In the genomic region with DNA sequence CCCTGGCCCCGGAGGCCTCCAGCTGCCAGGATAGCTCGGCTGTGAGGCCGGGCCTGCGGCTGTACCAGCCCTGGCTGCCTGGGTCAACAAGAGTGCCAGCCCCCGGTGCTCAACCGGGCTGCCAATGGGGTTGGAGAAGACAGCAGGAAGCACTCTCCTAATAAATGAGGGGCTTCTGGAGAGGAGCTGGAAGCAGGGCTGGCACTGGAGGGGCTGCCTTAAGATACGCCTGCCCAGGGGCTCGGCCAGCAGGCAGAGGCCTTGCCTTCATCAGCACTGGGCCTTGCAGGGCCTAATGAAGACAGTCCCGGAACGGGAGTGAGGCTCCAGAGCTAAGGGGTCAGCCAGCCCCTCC, we compare ENCODE assay signal across 8 cellular contexts.
DNase-seq lines count a peak whose midpoint lies in the region; ATAC-seq and TF ChIP-seq lines count a peak whose summit lies in the region.

No MANE protein-coding gene starts in this region.

- H3K9ac ChIP-seq in liver (ENCODE audit: low read depth in 1 of 2, low read length in 2 of 2): peak overlapping the region in 1 of 2 donors; percentile 72

- no peaks in the 10 kb centered on the region for H3K36me3 ChIP-seq in GM23338 (ENCODE audit: insufficient read depth)
- no peaks in the 10 kb centered on the region for H3K36me3 ChIP-seq in liver (ENCODE audit: control insufficient read depth in 4 of 4, insufficient read depth in 3 of 4, low read depth in 1 of 4, low read length in 3 of 4)
- no peaks in the 10 kb centered on the region for H3K36me3 ChIP-seq in spleen
- H3K36me3 ChIP-seq in BE2C: no peaks in the 10 kb centered on the region

- H3K27me3 Mint-ChIP-seq in GM23338 (ENCODE audit: insufficient read depth, low read depth, poor library complexity): peaks cover 6% of the 10 kb centered on the region

- 0 out of 2 replicates have a peak overlapping the region, but pooled peaks have one; percentile 83 for H2AFZ ChIP-seq in GM23338

- no peak overlapping the region for H3K4me2 ChIP-seq in GM23338

- peaks cover 12% of the 10 kb centered on the region for H3K4me1 ChIP-seq in GM23338 (ENCODE audit: insufficient read depth)
- H3K4me1 ChIP-seq in liver (ENCODE audit: control insufficient read depth in 4 of 4, insufficient read depth in 4 of 4, low read length in 3 of 4): peaks cover 1 to 16% (median 6%) of the 10 kb centered on the region in 4 donors
- peaks cover 0 to 18% (median 12%) of the 10 kb centered on the region in 6 donors for H3K4me1 ChIP-seq in spleen
- H3K4me1 ChIP-seq in BE2C: no peaks in the 10 kb centered on the region

- no peaks in the 10 kb centered on the region for H3K9me3 Mint-ChIP-seq in GM23338

- no peaks in the 10 kb centered on the region for H4K20me1 ChIP-seq in GM23338 (replicated peaks; ENCODE audit: insufficient read depth)

- H3K4me1 Mint-ChIP-seq in GM23338: peaks cover 11% of the 10 kb centered on the region

- 30% methylated on average over 10 of the region's 10 CpGs for WGBS in liver
- WGBS in spleen, 5 donors: 23 to 37% (median 27%) methylated on average over 4 to 10 of the region's 10 CpGs

- H3F3A ChIP-seq in GM23338 (replicated peaks; ENCODE audit: low read depth): no peaks in the 10 kb centered on the region; the same call in 1 of the 2 replicates

- POLR2A ChIA-PET in RWPE1 (lab: Yijun Ruan, JAX; ENCODE audit: low non-redundant PET): no interaction called here

- no peaks in the 10 kb centered on the region for H3K36me3 Mint-ChIP-seq in GM23338 (ENCODE audit: low read depth)

- ATAC-seq in GM23338 (no peak), HG03378 (IDR thresholded peaks at IDR 0.05; ENCODE audit: unreplicated experiment) (no peak), GM19397 (IDR thresholded peaks at IDR 0.05; ENCODE audit: unreplicated experiment) (no peak)

- no peak for TF ChIP-seq RAD21 in liver (IDR thresholded peaks at IDR 0.05)

- CTCF ChIA-PET in RWPE1 (lab: Yijun Ruan, JAX): interaction anchor here (0.5 to 1.5 kb wide), 9 partner anchors 24 to 275 kb away, joined by 3 to 8 read pairs (median 3); no protein-coding TSS in a partner anchor

- intact Hi-C loops in spleen (cut with DNase I; ENCODE audit: low total_unique reads): no loop called here

- DNase-seq in GM23338 (ENCODE audit: low spot score): no peak
- no peak for DNase-seq in RWPE1 (ENCODE audit: low spot score)
- DNase-seq in spleen: no peak
- DNase-seq in BE2C: no peak
- DNase-seq in activated CD4-positive, alpha-beta T cell treated with anti-CD3 and anti-CD28 coated beads, Interleukin-2, amount 50 U/mL, for 1 hour: no peak

- no peak for TF ChIP-seq POLR2A in spleen (IDR thresholded peaks at IDR 0.05)

- H3K27me3 ChIP-seq in GM23338 (ENCODE audit: insufficient read depth) (peaks cover 4% of the 10 kb centered on the region; the same call in 1 of the 2 replicates), liver (ENCODE audit: control insufficient read depth in 4 of 4, insufficient read depth in 4 of 4, low read length in 3 of 4) (no peaks in the 10 kb centered on the region), spleen (replicated peaks in 1 of 7) (peaks cover 0 to 68% (median 8%) of the 10 kb centered on the region in 7 donors), BE2C (no peaks in the 10 kb centered on the region)

- H3K27ac ChIP-seq in GM23338 (ENCODE audit: low read depth) (no peak overlapping the region), RWPE1 (no peak overlapping the region), liver (ENCODE audit: low read depth in 1 of 2, low read length in 2 of 2) (peak overlapping the region; percentile 74 to 77), spleen (no peak overlapping the region)

- H3K79me2 ChIP-seq in GM23338 (replicated peaks; ENCODE audit: insufficient read depth): no peaks in the 10 kb centered on the region

- H3K27ac Mint-ChIP-seq in GM23338: no peak overlapping the region

- H3K9me3 ChIP-seq in liver (ENCODE audit: control insufficient read depth in 4 of 4, low read length in 3 of 4) (no peaks in the 10 kb centered on the region), spleen (no peaks in the 10 kb centered on the region), BE2C (no peaks in the 10 kb centered on the region)

- no peak overlapping the region for H3K4me3 Mint-ChIP-seq in GM23338

- TF ChIP-seq CTCF in GM23338 (conservative IDR thresholded peaks at IDR 0.05; ENCODE audit: low read depth in 2 of 2) (no peak), RWPE1 (conservative IDR thresholded peaks at IDR 0.05; ENCODE audit: low read depth) (peak; percentile 63), liver (IDR thresholded peaks at IDR 0.05; ENCODE audit: low read depth, low read length, missing input control) (no peak), spleen (IDR thresholded peaks at IDR 0.05 in 8 of 11, conservative IDR thresholded peaks at IDR 0.05 in 3 of 11) (peak in 4 of 11 experiments; percentile 32 to 49 (median 36)), BE2C (IDR thresholded peaks at IDR 0.05; ENCODE audit: low read depth, low read length) (no peak)

- H3K9me2 ChIP-seq in GM23338 (ENCODE audit: insufficient read depth): no peaks in the 10 kb centered on the region; the same call in 1 of the 2 replicates

- H3K4me3 ChIP-seq in GM23338 (no peak overlapping the region), liver (ENCODE audit: low read depth in 1 of 3, low read length in 3 of 3) (peak overlapping the region; percentile 14 to 57 (median 55)), spleen (peak overlapping the region in 6 of 8 donors; percentile 31 to 68 (median 38)), BE2C (ENCODE audit: low read depth, low read length) (no peak overlapping the region)

TF ChIP-seq in GM23338, 12 proteins besides CTCF, POLR2A, EP300 and RAD21 (continues in another document):
- TF ChIP-seq POLR2AphosphoS5 (IDR thresholded peaks at IDR 0.05; ENCODE audit: low read depth) (no peak), ZNF114 (CRISPR knock-in tag; IDR thresholded peaks at IDR 0.05) (no peak), EZH2 (IDR thresholded peaks at IDR 0.05; ENCODE audit: low read depth, unreplicated experiment) (no peak), EZH2phosphoT487 (IDR thresholded peaks at IDR 0.05; ENCODE audit: unreplicated experiment) (no peak), CREB1 (CRISPR knock-in tag; IDR thresholded peaks at IDR 0.05; ENCODE audit: low read depth) (no peak), STAT1 (IDR thresholded peaks at IDR 0.05; ENCODE audit: unreplicated experiment) (no peak)
- TF ChIP-seq, protein P1, sequence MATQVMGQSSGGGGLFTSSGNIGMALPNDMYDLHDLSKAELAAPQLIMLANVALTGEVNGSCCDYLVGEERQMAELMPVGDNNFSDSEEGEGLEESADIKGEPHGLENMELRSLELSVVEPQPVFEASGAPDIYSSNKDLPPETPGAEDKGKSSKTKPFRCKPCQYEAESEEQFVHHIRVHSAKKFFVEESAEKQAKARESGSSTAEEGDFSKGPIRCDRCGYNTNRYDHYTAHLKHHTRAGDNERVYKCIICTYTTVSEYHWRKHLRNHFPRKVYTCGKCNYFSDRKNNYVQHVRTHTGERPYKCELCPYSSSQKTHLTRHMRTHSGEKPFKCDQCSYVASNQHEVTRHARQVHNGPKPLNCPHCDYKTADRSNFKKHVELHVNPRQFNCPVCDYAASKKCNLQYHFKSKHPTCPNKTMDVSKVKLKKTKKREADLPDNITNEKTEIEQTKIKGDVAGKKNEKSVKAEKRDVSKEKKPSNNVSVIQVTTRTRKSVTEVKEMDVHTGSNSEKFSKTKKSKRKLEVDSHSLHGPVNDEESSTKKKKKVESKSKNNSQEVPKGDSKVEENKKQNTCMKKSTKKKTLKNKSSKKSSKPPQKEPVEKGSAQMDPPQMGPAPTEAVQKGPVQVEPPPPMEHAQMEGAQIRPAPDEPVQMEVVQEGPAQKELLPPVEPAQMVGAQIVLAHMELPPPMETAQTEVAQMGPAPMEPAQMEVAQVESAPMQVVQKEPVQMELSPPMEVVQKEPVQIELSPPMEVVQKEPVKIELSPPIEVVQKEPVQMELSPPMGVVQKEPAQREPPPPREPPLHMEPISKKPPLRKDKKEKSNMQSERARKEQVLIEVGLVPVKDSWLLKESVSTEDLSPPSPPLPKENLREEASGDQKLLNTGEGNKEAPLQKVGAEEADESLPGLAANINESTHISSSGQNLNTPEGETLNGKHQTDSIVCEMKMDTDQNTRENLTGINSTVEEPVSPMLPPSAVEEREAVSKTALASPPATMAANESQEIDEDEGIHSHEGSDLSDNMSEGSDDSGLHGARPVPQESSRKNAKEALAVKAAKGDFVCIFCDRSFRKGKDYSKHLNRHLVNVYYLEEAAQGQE (IDR thresholded peaks at IDR 0.05; ENCODE audit: unreplicated experiment): no peak

TF ChIP-seq in liver, 16 proteins besides CTCF, POLR2A, EP300 and RAD21:
- no peak for TF ChIP-seq GABPA (IDR thresholded peaks at IDR 0.05 in 1 of 2, conservative IDR thresholded peaks at IDR 0.05 in 1 of 2)
- TF ChIP-seq, protein P2, sequence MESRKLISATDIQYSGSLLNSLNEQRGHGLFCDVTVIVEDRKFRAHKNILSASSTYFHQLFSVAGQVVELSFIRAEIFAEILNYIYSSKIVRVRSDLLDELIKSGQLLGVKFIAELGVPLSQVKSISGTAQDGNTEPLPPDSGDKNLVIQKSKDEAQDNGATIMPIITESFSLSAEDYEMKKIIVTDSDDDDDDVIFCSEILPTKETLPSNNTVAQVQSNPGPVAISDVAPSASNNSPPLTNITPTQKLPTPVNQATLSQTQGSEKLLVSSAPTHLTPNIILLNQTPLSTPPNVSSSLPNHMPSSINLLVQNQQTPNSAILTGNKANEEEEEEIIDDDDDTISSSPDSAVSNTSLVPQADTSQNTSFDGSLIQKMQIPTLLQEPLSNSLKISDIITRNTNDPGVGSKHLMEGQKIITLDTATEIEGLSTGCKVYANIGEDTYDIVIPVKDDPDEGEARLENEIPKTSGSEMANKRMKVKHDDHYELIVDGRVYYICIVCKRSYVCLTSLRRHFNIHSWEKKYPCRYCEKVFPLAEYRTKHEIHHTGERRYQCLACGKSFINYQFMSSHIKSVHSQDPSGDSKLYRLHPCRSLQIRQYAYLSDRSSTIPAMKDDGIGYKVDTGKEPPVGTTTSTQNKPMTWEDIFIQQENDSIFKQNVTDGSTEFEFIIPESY (IDR thresholded peaks at IDR 0.05): no peak
- no peak for TF ChIP-seq HNF4G (IDR thresholded peaks at IDR 0.05)
- no peak for TF ChIP-seq FOXA1 (IDR thresholded peaks at IDR 0.05)
- no peak for TF ChIP-seq EGR1 (IDR thresholded peaks at IDR 0.05; ENCODE audit: low read depth in 2 of 2)
- TF ChIP-seq HNF4A (conservative IDR thresholded peaks at IDR 0.05): no peak
- no peak for TF ChIP-seq YY1 (IDR thresholded peaks at IDR 0.05)

Comparison
In these comparisons a context has a peak if more than half of its experiments do, and no peak if none do; other contexts are left out.
1. H3K27ac ChIP-seq: peak in liver (2 of 2); none in GM23338 (single experiment), RWPE1 (single experiment) and spleen (0 of 8).
2. H3K4me3 ChIP-seq: peak in liver (3 of 3) and spleen (6 of 8); none in GM23338 (single experiment) and BE2C (single experiment).